Comparison of ENCODE assay signal across 19 cellular contexts in genomic region chr1:215617979-215618378, GRCh38. TPM values are rescaled to one million over a fixed set of nuclear protein-coding genes. Genes with fewer than 3 reads are reported as not detected.
DNase-seq lines count a peak whose midpoint lies in the region; ATAC-seq and TF ChIP-seq lines count a peak whose summit lies in the region.
"Had no signal": no experiment of that assay in that cellular context is flagged by ENCODE, and none has a peak within 500 bp of the region (broad histone marks: within the 10 kb centered on the region; RNA-seq: fewer than 3 reads in every experiment).

No MANE protein-coding gene starts in this region.

- H3K4me3 ChIP-seq in left ventricle myocardium inferior (no peak overlapping the region), IMR-90 (ENCODE audit: insufficient read depth, low read depth, low read length) (no peak overlapping the region), SJCRH30 (no peak overlapping the region), stomach (no peak overlapping the region)
- H3K4me3 ChIP-seq: psoas muscle, smooth muscle cell had no signal

- H2AK5ac ChIP-seq in IMR-90 (ENCODE audit: low read depth, low read length), result no peak overlapping the region

- intact Hi-C loops in left ventricle myocardium inferior (cut with micrococcal nuclease), result no loop called here
- intact Hi-C loops in left cardiac atrium (cut with DNase I), result no loop called here
- intact Hi-C loops in IMR-90 (cut with micrococcal nuclease), result no loop called here
- intact Hi-C loops in stomach (cut with DNase I; ENCODE audit: low total_unique reads), result no loop called here

- H3K36me3 Mint-ChIP-seq in neural crest cell (ENCODE audit: low read depth), result peaks cover 31% of the 10 kb centered on the region

- H2BK15ac ChIP-seq in IMR-90 (ENCODE audit: low read depth, low read length), result no peak overlapping the region

- H3K4me1 Mint-ChIP-seq in neural crest cell, result no peaks in the 10 kb centered on the region
- H3K4me1 Mint-ChIP-seq: central memory CD8-positive, alpha-beta T cell; nephron had no signal

- no peak overlapping the region for H3K9ac ChIP-seq in IMR-90 (ENCODE audit: low read depth, low read length)

- H3K9me3 ChIP-seq in left ventricle myocardium inferior (replicated peaks), result peaks cover 5% of the 10 kb centered on the region
- H3K9me3 ChIP-seq in IMR-90 (ENCODE audit: control insufficient read depth, insufficient read depth, low read length), result peaks cover 2% of the 10 kb centered on the region; the same call in 1 of the 2 replicates
- no peaks in the 10 kb centered on the region for H3K9me3 ChIP-seq in SJCRH30 (replicated peaks)
- no peaks in the 10 kb centered on the region for H3K9me3 ChIP-seq in stomach

- no peak for TF ChIP-seq RAD21 in IMR-90 (IDR thresholded peaks at IDR 0.05; ENCODE audit: low read length)

- peak overlapping the region; percentile 17; the same call in 1 of the 2 replicates for H3K4me2 ChIP-seq in IMR-90 (ENCODE audit: low read depth, low read length)
- H3K4me2 ChIP-seq: smooth muscle cell had no signal

- dilution Hi-C loops in IMR-90 (cut with HindIII; ENCODE audit: low sequenced_read_pairs, unreplicated experiment), result no loop called here

- TF ChIP-seq POLR2A in IMR-90 (IDR thresholded peaks at IDR 0.05; ENCODE audit: low read depth, low read length), result no peak
- no peak for TF ChIP-seq POLR2A in stomach (IDR thresholded peaks at IDR 0.05)

- H3K14ac ChIP-seq in IMR-90 (replicated peaks; ENCODE audit: low read depth, low read length), result no peak overlapping the region

- H3K4ac ChIP-seq in IMR-90 (ENCODE audit: low read depth, low read length), result no peak overlapping the region

- in situ Hi-C loops in IMR-90 (cut with MboI; ENCODE audit: low sequenced_read_pairs), result no loop called here

- H4K20me1 ChIP-seq in IMR-90 (ENCODE audit: insufficient read depth, low read length), result no peaks in the 10 kb centered on the region

- no peak overlapping the region for H2BK120ac ChIP-seq in IMR-90 (ENCODE audit: low read depth, low read length)

- no peaks in the 10 kb centered on the region for H3K9me1 ChIP-seq in IMR-90 (ENCODE audit: insufficient read depth, low read length)

- H3K4me1 ChIP-seq in left ventricle myocardium inferior (peaks cover 14% of the 10 kb centered on the region), IMR-90 (ENCODE audit: control insufficient read depth, insufficient read depth, low read length) (peaks cover 2% of the 10 kb centered on the region; the same call in 1 of the 2 replicates), SJCRH30 (no peaks in the 10 kb centered on the region), stomach (no peaks in the 10 kb centered on the region)
- H3K4me1 ChIP-seq: psoas muscle had no signal

- TF ChIP-seq EP300 in stomach (IDR thresholded peaks at IDR 0.05), result no peak

- H4K8ac ChIP-seq in IMR-90 (ENCODE audit: low read depth in 2 of 2, low read length in 2 of 2), result no peak overlapping the region

- no peak overlapping the region for H4K5ac ChIP-seq in IMR-90 (ENCODE audit: low read depth, low read length)

- H3K18ac ChIP-seq in IMR-90 (ENCODE audit: low read depth, low read length), result no peak overlapping the region

- peak overlapping the region; percentile 76 for H2BK5ac ChIP-seq in IMR-90 (ENCODE audit: low read depth, low read length, poor library complexity, severe bottlenecking)

- H2AK9ac ChIP-seq in IMR-90 (replicated peaks; ENCODE audit: low read depth, low read length, poor library complexity), result no peak overlapping the region

- H3K27me3 Mint-ChIP-seq in neural crest cell (ENCODE audit: low read depth), result no peaks in the 10 kb centered on the region
- H3K27me3 Mint-ChIP-seq: activated CD4-positive, alpha-beta T cell treated with anti-CD3 and anti-CD28 coated beads, Interleukin-2, amount 10 ng/mL, durations not matched to agents 7 days and 5 days; central memory CD8-positive, alpha-beta T cell had no signal

- no peak overlapping the region for H3K4me3 Mint-ChIP-seq in neural crest cell
- H3K4me3 Mint-ChIP-seq: activated CD4-positive, alpha-beta T cell treated with anti-CD3 and anti-CD28 coated beads, Interleukin-2, amount 10 ng/mL, durations not matched to agents 7 days and 5 days; central memory CD8-positive, alpha-beta T cell; mesothelial cell of epicardium; nephron had no signal

- no TSS peak for BruUV-seq in IMR-90 (replicated peaks; lab: Mats Ljungman, UMichigan)

- H3K27me3 ChIP-seq in left ventricle myocardium inferior (ENCODE audit: low read depth) (no peaks in the 10 kb centered on the region), IMR-90 (ENCODE audit: control insufficient read depth, insufficient read depth, low read length) (no peaks in the 10 kb centered on the region), SJCRH30 (no peaks in the 10 kb centered on the region), stomach (no peaks in the 10 kb centered on the region)

- WGBS in IMR-90 (ENCODE audit: extremely low coverage in 2 of 2, insufficient read length in 1 of 2), 2 experiments, result no CpG with 5 or more reads among the region's 1 CpG
- 78 to 90% (median 80%) methylated on average over 1 of the region's 1 CpG for WGBS in stomach, 5 donors

- peaks cover 4% of the 10 kb centered on the region for H3K9me3 Mint-ChIP-seq in neural crest cell
- H3K9me3 Mint-ChIP-seq: activated CD4-positive, alpha-beta T cell treated with anti-CD3 and anti-CD28 coated beads, Interleukin-2, amount 10 ng/mL, durations not matched to agents 7 days and 5 days; central memory CD8-positive, alpha-beta T cell had no signal

- H2BK20ac ChIP-seq in IMR-90 (ENCODE audit: low read depth, low read length), result no peak overlapping the region

- CTCF ChIA-PET in IMR-90 (lab: Yijun Ruan, JAX), result no interaction called here

- H3K36me3 ChIP-seq in left ventricle myocardium inferior (peaks cover 55% of the 10 kb centered on the region), IMR-90 (ENCODE audit: control insufficient read depth, insufficient read depth, low read length) (peaks cover 26% of the 10 kb centered on the region), SJCRH30 (peaks cover 60% of the 10 kb centered on the region), stomach (peaks cover 12 to 71% (median 69%) of the 10 kb centered on the region in 4 donors)

- H3K56ac ChIP-seq in IMR-90 (ENCODE audit: extremely low read depth, insufficient read depth, low read length), result no peak overlapping the region

- H3K27ac Mint-ChIP-seq in neural crest cell (ENCODE audit: unreplicated experiment), result peak overlapping the region; percentile 2
- H3K27ac Mint-ChIP-seq: activated CD4-positive, alpha-beta T cell treated with anti-CD3 and anti-CD28 coated beads, Interleukin-2, amount 10 ng/mL, durations not matched to agents 7 days and 5 days; mesothelial cell of epicardium; nephron had no signal

- POLR2A ChIA-PET in IMR-90 (lab: Charles Lee; ENCODE audit: unreplicated experiment), result no interaction called here

- DNase-seq in left ventricle myocardium inferior (no peak), left cardiac atrium (no peak), IMR-90 (peak; percentile 46), neural crest cell (ENCODE audit: low read depth, low spot score) (no peak), amniotic stem cell (lab: John Stamatoyannopoulos, UW) (no peak), SJCRH30 (no peak), stomach (no peak)
- DNase-seq: activated CD4-positive, alpha-beta T cell treated with anti-CD3 and anti-CD28 coated beads, Interleukin-2, amount 10 ng/mL, durations not matched to agents 7 days and 5 days; activated gamma-delta T cell treated with Interleukin-2 at 50 U/mL for 16 hours; anterior cingulate cortex; NCI-H2107; NCI-H524; psoas muscle; stimulated activated CD4-positive, alpha-beta T cell treated with anti-CD3 and anti-CD28 coated beads, Interleukin-4, amount 100 ng/mL, for 4 hours had no signal

- no peak overlapping the region for H3K23ac ChIP-seq in IMR-90 (ENCODE audit: low read depth, low read length)

- H3K79me1 ChIP-seq in IMR-90 (ENCODE audit: low read depth in 1 of 2, low read length in 2 of 2), result peaks cover 9 to 25% of the 10 kb centered on the region in 2 experiments; a peak in 3 of 4 replicates

- H3K27ac ChIP-seq in left ventricle myocardium inferior (replicated peaks) (peak overlapping the region; percentile 0), IMR-90 (ENCODE audit: insufficient read depth, low read length) (no peak overlapping the region), SJCRH30 (no peak overlapping the region), stomach (no peak overlapping the region)
- H3K27ac ChIP-seq: psoas muscle had no signal

- TF ChIP-seq CTCF in left ventricle myocardium inferior (IDR thresholded peaks at IDR 0.05; ENCODE audit: borderline replicate concordance) (no peak), IMR-90 (conservative IDR thresholded peaks at IDR 0.05; ENCODE audit: low read depth, low read length) (no peak), neural crest cell (conservative IDR thresholded peaks at IDR 0.05) (no peak), stomach (IDR thresholded peaks at IDR 0.05) (no peak)

- no peak overlapping the region for H4K91ac ChIP-seq in IMR-90 (ENCODE audit: insufficient read depth, low read depth, low read length)

- ATAC-seq in left cardiac atrium (no peak), HG02759 (IDR thresholded peaks at IDR 0.05; ENCODE audit: unreplicated experiment) (peak; percentile 59), IMR-90 (ENCODE audit: low read depth) (peak; percentile 70; the same call in 1 of the 2 replicates)
- ATAC-seq: psoas muscle had no signal

- no peak overlapping the region for H2AFZ ChIP-seq in IMR-90 (replicated peaks; ENCODE audit: low read length, poor library complexity)

TF ChIP-seq in IMR-90, 13 proteins besides CTCF, POLR2A, EP300 and RAD21 (continues in another document):
- TF ChIP-seq ELK1 (IDR thresholded peaks at IDR 0.05; ENCODE audit: borderline replicate concordance, low read depth, low read length) (no peak), SMC3 (IDR thresholded peaks at IDR 0.05; ENCODE audit: low read depth, low read length) (no peak), CHD1 (IDR thresholded peaks at IDR 0.05; ENCODE audit: low read depth, low read length) (no peak), MAFK (IDR thresholded peaks at IDR 0.05; ENCODE audit: low read depth, low read length) (no peak)

RNA-seq across cellular contexts. Expression of gene KCTD3, which starts 50.9 kb away (rescaled TPM):
- total RNA-seq in left ventricle myocardium inferior (11.2 TPM), left cardiac atrium (10 to 100 TPM; 16.4 to 17.2 TPM), IMR-90 (2012; rRNA removed) (49.5 and 51.7 TPM in 2 replicates), neural crest cell (52.0 and 57.9 TPM in 2 replicates), stomach (100 to 1,000 TPM in 2 of 5 donors, 10 to 100 TPM in 3; 19.4 to 156 (median 39.3) TPM)
- polyA plus RNA-seq in IMR-90 (2012; rRNA removed) (33.2 and 43.6 TPM in 2 replicates), stomach (10 to 100 TPM; 31.6 to 34.2 (median 32.6) TPM)
- 6.7 and 14.4 TPM in 2 replicates for polyA plus RNA-seq in IMR-90 (2012; cell fraction: cytosol; rRNA removed)
- polyA plus RNA-seq in IMR-90 (2012; cell fraction: nucleus; rRNA removed; ENCODE audit: low replicate concordance), result 17.5 and 125 TPM in 2 replicates
- 57.6 and 65.6 TPM in 2 replicates for total RNA-seq in SJCRH30 (2014; rRNA removed; shearing (Covaris generic))

Comparison
In these comparisons a context has a peak if more than half of its experiments do, and no peak if none do; other contexts are left out.
1. ATAC-seq: peak in HG02759 (single experiment) and IMR-90 (single experiment); none in left cardiac atrium (0 of 2).